ENCODE assay signal across 20 cellular contexts in the genomic region with DNA sequence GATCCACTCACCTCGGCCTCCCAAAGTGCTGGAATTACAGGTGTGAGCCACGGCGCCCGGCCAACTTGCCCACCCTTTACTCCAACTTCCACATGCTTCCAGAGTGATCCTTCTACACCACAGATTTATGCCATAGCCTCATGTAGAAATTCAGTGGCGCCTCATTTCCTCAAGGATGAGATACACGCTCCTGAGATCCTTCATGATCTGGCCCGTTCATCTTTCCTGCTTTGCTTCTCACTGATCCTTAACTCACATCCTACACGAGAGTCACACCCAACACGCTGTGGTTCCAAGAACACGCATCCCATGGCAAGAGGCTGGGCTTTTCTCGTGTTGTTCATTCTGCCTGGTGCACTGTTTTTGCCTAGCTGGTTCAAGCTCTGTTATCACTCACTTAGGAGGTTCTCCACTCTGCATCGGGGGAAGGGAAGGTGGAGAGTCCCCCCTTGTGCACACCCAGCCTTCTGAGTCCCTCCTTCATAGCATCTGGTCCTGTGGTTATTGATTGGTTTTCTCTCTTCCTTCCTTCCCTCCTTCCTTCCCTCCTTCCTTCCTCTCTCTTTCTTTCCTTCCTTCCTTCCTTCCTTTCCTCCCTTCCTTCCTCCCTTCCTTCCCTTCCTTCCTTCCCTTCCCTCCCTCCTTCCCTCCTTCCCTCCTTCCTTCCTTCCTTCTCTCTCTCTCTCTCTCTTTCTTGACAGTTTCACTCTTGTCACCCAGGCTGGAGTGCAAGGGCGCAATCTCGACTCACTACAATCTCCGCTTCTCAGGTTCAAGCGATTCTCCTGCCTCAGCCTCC. TPM values are rescaled to one million over a fixed set of nuclear protein-coding genes. Genes with fewer than 3 reads are reported as not detected.
DNase-seq lines count a peak whose midpoint lies in the region; ATAC-seq and TF ChIP-seq lines count a peak whose summit lies in the region.
"Had no signal": no experiment of that assay in that cellular context is flagged by ENCODE, and none has a peak within 500 bp of the region (broad histone marks: within the 10 kb centered on the region; RNA-seq: fewer than 3 reads in every experiment).

No MANE protein-coding gene starts in this region.

- no peak overlapping the region; a peak in 1 of 22 replicates for H3K27ac ChIP-seq in BLaER1 treated with 17β-estradiol and CSF1 and Interleukin-3, amounts not matched to agents 10 nM and 100 nM
- no peak overlapping the region for H3K27ac ChIP-seq in aorta (ENCODE audit: low read depth in 1 of 2, low read length in 2 of 2)
- H3K27ac ChIP-seq: A549, C4-2B had no signal

- H3K9me3 Mint-ChIP-seq in nephron progenitor cell, result no peaks in the 10 kb centered on the region
- H3K9me3 Mint-ChIP-seq: CD4-positive, CD25-positive, alpha-beta regulatory T cell; CD8-positive, alpha-beta T cell had no signal

- no peak overlapping the region for H3K9ac ChIP-seq in BLaER1 treated with 17β-estradiol and CSF1 and Interleukin-3, amounts not matched to agents 10 nM and 100 nM

- H3K4me3 ChIP-seq in BLaER1 treated with 17β-estradiol and CSF1 and Interleukin-3, amounts not matched to agents 10 nM and 100 nM, result no peak overlapping the region
- no peak overlapping the region for H3K4me3 ChIP-seq in aorta (ENCODE audit: low read length in 2 of 2)
- H3K4me3 ChIP-seq: A549, HAP-1 had no signal

- H3K27me3 Mint-ChIP-seq in nephron progenitor cell (ENCODE audit: low read depth, poor library complexity), result peaks cover 8% of the 10 kb centered on the region
- H3K27me3 Mint-ChIP-seq: CD4-positive, CD25-positive, alpha-beta regulatory T cell had no signal

- H3K4me2 ChIP-seq in BLaER1 treated with 17β-estradiol and CSF1 and Interleukin-3, amounts not matched to agents 10 nM and 100 nM, result peak overlapping the region in 8 of 11 experiments; percentile 5 to 42 (median 20); a peak in 9 of 22 replicates
- H3K4me2 ChIP-seq: A549 had no signal

- no peak overlapping the region for H3K4me3 Mint-ChIP-seq in nephron progenitor cell
- H3K4me3 Mint-ChIP-seq: CD4-positive, CD25-positive, alpha-beta regulatory T cell; CD8-positive, alpha-beta T cell had no signal

- no peaks in the 10 kb centered on the region for H3K36me3 ChIP-seq in BLaER1 treated with 17β-estradiol and CSF1 and Interleukin-3, amounts not matched to agents 10 nM and 100 nM
- H3K36me3 ChIP-seq in aorta (ENCODE audit: control insufficient read depth in 1 of 2, insufficient read depth in 2 of 2, low read length in 1 of 2), result no peaks in the 10 kb centered on the region
- H3K36me3 ChIP-seq: BE2C, HAP-1 had no signal

- peak overlapping the region; percentile 17 for H3K27ac Mint-ChIP-seq in nephron progenitor cell
- H3K27ac Mint-ChIP-seq: CD4-positive, CD25-positive, alpha-beta regulatory T cell; CD8-positive, alpha-beta T cell had no signal

- no peaks in the 10 kb centered on the region for H3K27me3 ChIP-seq in BLaER1 treated with 17β-estradiol and CSF1 and Interleukin-3, amounts not matched to agents 10 nM and 100 nM
- H3K27me3 ChIP-seq in aorta (ENCODE audit: control insufficient read depth in 1 of 2, insufficient read depth in 2 of 2, low read length in 1 of 2), result no peaks in the 10 kb centered on the region

- peaks cover 0 to 10% (median 7%) of the 10 kb centered on the region in 10 experiments; a peak in 12 of 20 replicates for H3K4me1 ChIP-seq in BLaER1 treated with 17β-estradiol and CSF1 and Interleukin-3, amounts not matched to agents 10 nM and 100 nM
- no peaks in the 10 kb centered on the region for H3K4me1 ChIP-seq in aorta (ENCODE audit: control insufficient read depth in 1 of 2, insufficient read depth in 2 of 2, low read length in 2 of 2)
- H3K4me1 ChIP-seq: A549, BE2C, HAP-1 had no signal

- H3K36me3 Mint-ChIP-seq in nephron progenitor cell (ENCODE audit: low read depth), result no peaks in the 10 kb centered on the region
- H3K36me3 Mint-ChIP-seq: CD4-positive, CD25-positive, alpha-beta regulatory T cell; CD8-positive, alpha-beta T cell had no signal

- intact Hi-C loops in aorta (cut with DNase I), result no loop called here

- DNase-seq in ELR (ENCODE audit: low read depth) (peak; percentile 70), nephron progenitor cell (no peak), aorta (no peak), pons (ENCODE audit: low spot score) (no peak), DMS79 treated with DMSO at 0.1 percent for 48 hours (lab: John Stamatoyannopoulos, UW) (no peak)
- DNase-seq: 8988T; ACHN; AML-193; BE2C; Caco-2; CD4-positive, CD25-positive, alpha-beta regulatory T cell; CD8-positive, alpha-beta T cell; DMS 273 treated with DMSO at 0.1 percent for 48 hours; DMS79; GF-D8; GOT3 had no signal

- 0 out of 22 replicates have a peak, but pooled peaks cover 0 to 5% (median 0%) of the 10 kb centered on the region in 11 experiments for H3K9me3 ChIP-seq in BLaER1 treated with 17β-estradiol and CSF1 and Interleukin-3, amounts not matched to agents 10 nM and 100 nM (replicated peaks in 1 of 11)
- H3K9me3 ChIP-seq in aorta (ENCODE audit: control insufficient read depth, low read length), result no peaks in the 10 kb centered on the region
- H3K9me3 ChIP-seq: A549, BE2C, Caco-2, HAP-1 had no signal

- no peaks in the 10 kb centered on the region for H3K4me1 Mint-ChIP-seq in nephron progenitor cell
- H3K4me1 Mint-ChIP-seq: CD4-positive, CD25-positive, alpha-beta regulatory T cell had no signal

- WGBS in aorta, 2 donors, result 87 to 88% methylated on average over 16 of the region's 16 CpGs

- no peaks in the 10 kb centered on the region for H4K20me1 ChIP-seq in BLaER1 treated with 17β-estradiol and CSF1 and Interleukin-3, amounts not matched to agents 10 nM and 100 nM

- ATAC-seq in aorta (ENCODE audit: low FRiP score), result no peak
- ATAC-seq: A549; CD8-positive, alpha-beta T cell had no signal

- no peak for TF ChIP-seq CTCF in nephron progenitor cell (IDR thresholded peaks at IDR 0.05)

RNA-seq across cellular contexts. Expression of a gene that starts 32.7 kb away (rescaled TPM):
- total RNA-seq in aorta, result 10 to 100 TPM; 14.7 to 18.1 TPM
- polyA plus RNA-seq in aorta, result 10 to 100 TPM; 19.9 to 35.7 TPM

RNA-seq across cellular contexts. Expression of a gene that starts 51.9 kb away (rescaled TPM):
- total RNA-seq in aorta, result under 1 TPM; 0.24 to 0.49 TPM
- under 1 TPM; 0.33 to 0.38 TPM for polyA plus RNA-seq in aorta
- total RNA-seq: CD4-positive, CD25-positive, alpha-beta regulatory T cell had no signal
